In the genomic region with DNA sequence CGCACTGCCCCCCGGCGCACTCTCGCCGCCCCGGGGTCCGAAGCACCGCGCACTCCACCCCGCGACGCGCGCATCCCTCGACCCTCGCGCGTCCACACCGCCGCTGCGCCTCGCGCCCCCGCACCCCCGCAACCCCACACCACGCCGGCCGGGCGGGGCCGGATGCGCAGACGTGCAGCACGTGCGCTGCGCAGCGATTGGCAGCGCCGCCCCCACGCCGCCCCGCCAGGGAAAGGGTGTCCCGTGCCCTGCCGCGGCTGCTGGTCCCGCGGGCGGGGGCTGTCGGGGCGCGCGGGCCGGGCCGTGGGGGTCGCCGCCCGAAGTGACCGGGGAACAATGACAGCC, we compare ENCODE assay signal across 8 cellular contexts. TPM values are rescaled to one million over a fixed set of nuclear protein-coding genes. Genes with fewer than 3 reads are reported as not detected.
A peak's percentile ranks its signal among the peaks of the same experiment; 100 is the strongest.
DNase-seq lines count a peak whose midpoint lies in the region; ATAC-seq and TF ChIP-seq lines count a peak whose summit lies in the region.

No MANE protein-coding gene starts in this region.

- H3K9me3 ChIP-seq in Caco-2 (no peaks in the 10 kb centered on the region), neuronal stem cell (replicated peaks in 1 of 2; ENCODE audit: control insufficient read depth in 2 of 2, insufficient read depth in 1 of 2, low read depth in 1 of 2, low read length in 2 of 2) (no peaks in the 10 kb centered on the region), thoracic aorta (no peaks in the 10 kb centered on the region)

- H2BK5ac ChIP-seq in neuronal stem cell (ENCODE audit: low read length), result no peak overlapping the region

- H3K9me3 Mint-ChIP-seq in Caco-2 (ENCODE audit: unreplicated experiment), result no peaks in the 10 kb centered on the region
- no peaks in the 10 kb centered on the region for H3K9me3 Mint-ChIP-seq in activated CD8-positive, alpha-beta memory T cell treated with anti-CD3 and anti-CD28 coated beads, Interleukin-2, amount 10 ng/mL, durations not matched to agents 7 days and 5 days (ENCODE audit: low read depth)

- H2AFZ ChIP-seq in neuronal stem cell (ENCODE audit: low read length), result peak overlapping the region; percentile 93

- intact Hi-C loops in Caco-2 (cut with micrococcal nuclease; ENCODE audit: unreplicated experiment), result loop anchor here (5.0 kb wide), 1 partner anchor 53 kb away; the partner anchor contains the start of gene KDM7A

- peaks cover 10% of the 10 kb centered on the region for H3K27me3 Mint-ChIP-seq in Caco-2 (ENCODE audit: insufficient read depth, unreplicated experiment)
- no peaks in the 10 kb centered on the region for H3K27me3 Mint-ChIP-seq in activated CD8-positive, alpha-beta memory T cell treated with anti-CD3 and anti-CD28 coated beads, Interleukin-2, amount 10 ng/mL, durations not matched to agents 7 days and 5 days

- peak overlapping the region; percentile 92 for H3K4me3 Mint-ChIP-seq in Caco-2 (ENCODE audit: unreplicated experiment)
- H3K4me3 Mint-ChIP-seq in activated CD8-positive, alpha-beta memory T cell treated with anti-CD3 and anti-CD28 coated beads, Interleukin-2, amount 10 ng/mL, durations not matched to agents 7 days and 5 days, result peak overlapping the region; percentile 82

- peaks cover 19% of the 10 kb centered on the region for H3K4me1 Mint-ChIP-seq in Caco-2 (ENCODE audit: low read depth, unreplicated experiment)
- peaks cover 37% of the 10 kb centered on the region for H3K4me1 Mint-ChIP-seq in activated CD8-positive, alpha-beta memory T cell treated with anti-CD3 and anti-CD28 coated beads, Interleukin-2, amount 10 ng/mL, durations not matched to agents 7 days and 5 days

- H3K23ac ChIP-seq in neuronal stem cell (ENCODE audit: low read depth, low read length, poor library complexity), result peak overlapping the region; percentile 45

- no peak overlapping the region for H3K27ac Mint-ChIP-seq in Caco-2 (ENCODE audit: unreplicated experiment)
- H3K27ac Mint-ChIP-seq in activated CD8-positive, alpha-beta memory T cell treated with anti-CD3 and anti-CD28 coated beads, Interleukin-2, amount 10 ng/mL, durations not matched to agents 7 days and 5 days, result peak overlapping the region; percentile 94

- H3K4me3 ChIP-seq in Caco-2 (ENCODE audit: low read depth, low read length) (peak overlapping the region; percentile 44), neuronal stem cell (ENCODE audit: low read length in 2 of 2) (peak overlapping the region; percentile 51 to 85), thoracic aorta (peak overlapping the region; percentile 73)

- peak overlapping the region; percentile 97 for H3K4me2 ChIP-seq in neuronal stem cell (ENCODE audit: insufficient read depth, low read length, poor library complexity, severe bottlenecking)

- H3K27ac ChIP-seq in neuronal stem cell (replicated peaks; ENCODE audit: low read length), result no peak overlapping the region
- H3K27ac ChIP-seq in thoracic aorta, result no peak overlapping the region

- H2AK5ac ChIP-seq in neuronal stem cell (ENCODE audit: low read depth, low read length), result peak overlapping the region; percentile 40

- TF ChIP-seq CTCF in Caco-2 (IDR thresholded peaks at IDR 0.05; ENCODE audit: insufficient read depth in 1 of 2, low read depth in 1 of 2, low read length in 1 of 2, severe bottlenecking in 1 of 2, unreplicated experiment in 1 of 2) (no peak), thoracic aorta (IDR thresholded peaks at IDR 0.05) (no peak)

- DNase-seq in Caco-2 (no peak), HK-2 (ENCODE audit: unreplicated experiment) (peak; percentile 53), neuronal stem cell (ENCODE audit: low spot score) (peak; percentile 4), thoracic aorta (ENCODE audit: low spot score) (no peak), HuH-7.5 (ENCODE audit: low spot score) (no peak)
- DNase-seq in activated CD8-positive, alpha-beta memory T cell treated with anti-CD3 and anti-CD28 coated beads, Interleukin-2, amount 10 ng/mL, durations not matched to agents 7 days and 5 days, result peak; percentile 84

- H2BK120ac ChIP-seq in neuronal stem cell (ENCODE audit: low read depth, low read length), result no peak overlapping the region

- CTCF ChIA-PET in Caco-2 (lab: Charles Lee), result no interaction called here
- CTCF ChIA-PET in activated CD8-positive, alpha-beta memory T cell treated with anti-CD3 and anti-CD28 coated beads, Interleukin-2, amount 10 ng/mL, durations not matched to agents 7 days and 5 days (lab: Charles Lee), result interaction anchor here (1.0 to 6.3 kb wide), 5 partner anchors 18 to 74 kb away, joined by 4 to 34 read pairs (median 7); partner anchors contain the start of gene KDM7A

- peak overlapping the region; percentile 93 for H2BK15ac ChIP-seq in neuronal stem cell (ENCODE audit: low read length)

- H3K27me3 ChIP-seq in Caco-2 (replicated peaks; ENCODE audit: control insufficient read depth, insufficient read depth, low read length), result no peaks in the 10 kb centered on the region
- H3K27me3 ChIP-seq in neuronal stem cell (ENCODE audit: control insufficient read depth in 3 of 3, insufficient read depth in 3 of 3, low read depth in 1 of 3, low read length in 3 of 3), result peaks cover 4 to 80% (median 24%) of the 10 kb centered on the region in 3 experiments
- no peaks in the 10 kb centered on the region for H3K27me3 ChIP-seq in thoracic aorta (replicated peaks; ENCODE audit: insufficient read depth)

- peak overlapping the region; percentile 14 for H3K4ac ChIP-seq in neuronal stem cell (ENCODE audit: low read length)

- no peak overlapping the region for H2BK12ac ChIP-seq in neuronal stem cell (ENCODE audit: low read length)

- H3K4me1 ChIP-seq in Caco-2 (no peaks in the 10 kb centered on the region), neuronal stem cell (ENCODE audit: control insufficient read depth in 2 of 2, insufficient read depth in 1 of 2, low read depth in 1 of 2, low read length in 2 of 2) (peaks cover 6 to 10% of the 10 kb centered on the region in 2 donors), thoracic aorta (ENCODE audit: control insufficient read depth in 1 of 2, low read depth in 2 of 2) (peaks cover 0 to 18% of the 10 kb centered on the region in 2 donors)

- peak overlapping the region; percentile 79 for H3K9ac ChIP-seq in neuronal stem cell (ENCODE audit: low read depth, low read length, poor library complexity)

- no TSS peak for BruUV-seq in Caco-2 (replicated peaks; lab: Mats Ljungman, UMichigan)

- peak; percentile 78 for ATAC-seq in activated CD8-positive, alpha-beta memory T cell treated with anti-CD3 and anti-CD28 coated beads, Interleukin-2, amount 10 ng/mL, durations not matched to agents 7 days and 5 days
- ATAC-seq in esophagus mucosa (peak; percentile 70), thoracic aorta (ENCODE audit: insufficient number of reproducible peaks, low FRiP score, low read depth) (no peak), HG03045 (IDR thresholded peaks at IDR 0.05; ENCODE audit: unreplicated experiment) (no peak)

- no peak overlapping the region for H4K8ac ChIP-seq in neuronal stem cell (ENCODE audit: low read depth, low read length)

- peaks cover 9% of the 10 kb centered on the region for H3K36me3 Mint-ChIP-seq in Caco-2 (ENCODE audit: insufficient read depth, unreplicated experiment)
- no peaks in the 10 kb centered on the region for H3K36me3 Mint-ChIP-seq in activated CD8-positive, alpha-beta memory T cell treated with anti-CD3 and anti-CD28 coated beads, Interleukin-2, amount 10 ng/mL, durations not matched to agents 7 days and 5 days

- no CpG with 5 or more reads among the region's 57 CpGs for WGBS in neuronal stem cell (ENCODE audit: extremely low coverage in 2 of 2, insufficient read length in 2 of 2, insufficient replicate concordance in 1 of 2), 2 donors

- H3K36me3 ChIP-seq in Caco-2 (ENCODE audit: control insufficient read depth, insufficient read depth, low read length), result no peaks in the 10 kb centered on the region
- no peaks in the 10 kb centered on the region for H3K36me3 ChIP-seq in neuronal stem cell (replicated peaks in 1 of 2; ENCODE audit: control insufficient read depth in 2 of 2, insufficient read depth in 2 of 2, low read length in 2 of 2)
- H3K36me3 ChIP-seq in thoracic aorta, result no peaks in the 10 kb centered on the region

- H4K91ac ChIP-seq in neuronal stem cell (ENCODE audit: low read depth, low read length, poor library complexity), result no peak overlapping the region

- H3K18ac ChIP-seq in neuronal stem cell (ENCODE audit: low read length), result peak overlapping the region; percentile 75

- no peak overlapping the region for H3K14ac ChIP-seq in neuronal stem cell (ENCODE audit: low read length)

- POLR2A ChIA-PET in Caco-2 (lab: Charles Lee), result no interaction called here

- no peaks in the 10 kb centered on the region for H3K79me1 ChIP-seq in neuronal stem cell (ENCODE audit: low read depth, low read length)

RNA-seq across cellular contexts. Expression of gene KDM7A, which starts 53.7 kb away (rescaled TPM):
- total RNA-seq in Caco-2 (2022) (3.6 and 5.1 TPM in 2 replicates), esophagus mucosa (22.3 TPM), thoracic aorta (10 to 100 TPM; 27.9 to 42.7 TPM)
- 10 to 100 TPM in 1 of 2 experiments, 1 to 10 TPM in 1; 7.3 to 13.1 TPM for total RNA-seq in activated CD8-positive, alpha-beta memory T cell treated with anti-CD3 and anti-CD28 coated beads, Interleukin-2, amount 10 ng/mL, durations not matched to agents 7 days and 5 days
- 5.3 TPM for polyA plus RNA-seq in neuronal stem cell (2013, experiment 1 of 2)
- polyA plus RNA-seq in neuronal stem cell (2013, experiment 2 of 2), result 5.1 TPM

Comparison
In these comparisons a context has a peak if more than half of its experiments do, and no peak if none do; other contexts are left out.
1. DNase-seq: peak in HK-2 (single experiment), activated CD8-positive, alpha-beta memory T cell treated with anti-CD3 and anti-CD28 coated beads, Interleukin-2, amount 10 ng/mL, durations not matched to agents 7 days and 5 days (single experiment) and neuronal stem cell (single experiment); none in Caco-2 (0 of 2), thoracic aorta (single experiment) and HuH-7.5 (single experiment).
2. ATAC-seq: peak in activated CD8-positive, alpha-beta memory T cell treated with anti-CD3 and anti-CD28 coated beads, Interleukin-2, amount 10 ng/mL, durations not matched to agents 7 days and 5 days (single experiment) and esophagus mucosa (single experiment); none in thoracic aorta (single experiment) and HG03045 (single experiment).
3. Peak in every context shown above with its lines, with median percentiles within 50 percentile points of each other: H3K4me3 ChIP-seq.